18 cellular contexts compared by ENCODE assay signal in genomic region chrX:96004386-96004785, GRCh38.
DNase-seq lines count a peak whose midpoint lies in the region; TF ChIP-seq lines count a peak whose summit lies in the region.
"Had no signal": no experiment of that assay in that cellular context is flagged by ENCODE, and none has a peak within 500 bp of the region (broad histone marks: within the 10 kb centered on the region; RNA-seq: fewer than 3 reads in every experiment).

No MANE protein-coding gene starts in this region.

- peak overlapping the region; percentile 60 for H3K27ac ChIP-seq in brain microvascular endothelial cell
- no peak overlapping the region for H3K27ac ChIP-seq in substantia nigra (ENCODE audit: low read depth, low read length, poor library complexity, severe bottlenecking)
- H3K27ac ChIP-seq: BLaER1 treated with 17β-estradiol and CSF1 and Interleukin-3, amounts not matched to agents 10 nM and 100 nM; pancreas; tibial artery had no signal

- no peaks in the 10 kb centered on the region for H3K36me3 ChIP-seq in brain microvascular endothelial cell (replicated peaks)
- H3K36me3 ChIP-seq: BLaER1 treated with 17β-estradiol and CSF1 and Interleukin-3, amounts not matched to agents 10 nM and 100 nM; pancreas; tibial artery had no signal

- H3K27me3 ChIP-seq in brain microvascular endothelial cell (replicated peaks) = no peaks in the 10 kb centered on the region
- H3K27me3 ChIP-seq: pancreas, tibial artery had no signal

- in situ Hi-C loops in brain microvascular endothelial cell (cut with HindIII; ENCODE audit: low pct_ligation_motif_present, low sequenced_read_pairs) (no loop called here), GM13976 (cut with MboI; ENCODE audit: low sequenced_read_pairs, unreplicated experiment) (no loop called here)

- TF ChIP-seq CTCF in brain microvascular endothelial cell (IDR thresholded peaks at IDR 0.05; ENCODE audit: low read depth, low read length, missing control alignments) (no peak), retinal pigment epithelial cell (conservative IDR thresholded peaks at IDR 0.05; ENCODE audit: low read depth, low read length) (no peak), GM13976 (IDR thresholded peaks at IDR 0.05; ENCODE audit: borderline replicate concordance, control extremely low read depth, extremely low read depth, insufficient read depth, missing control alignments) (no peak)

- DNase-seq in HT1080 (ENCODE audit: low read depth) = peak; percentile 83
- peak; percentile 14 for DNase-seq in brain microvascular endothelial cell
- peak; percentile 30 for DNase-seq in fibroblast of the conjunctiva (ENCODE audit: low read depth)
- DNase-seq in retinal pigment epithelial cell (ENCODE audit: low read depth) = peak; percentile 13
- no peak for DNase-seq in activated CD8-positive, alpha-beta memory T cell treated with anti-CD3 and anti-CD28 coated beads, Interleukin-2, amount 50 U/mL, for 4 hours
- DNase-seq in substantia nigra (lab: John Stamatoyannopoulos, UW) = no peak
- no peak for DNase-seq in GDM1 (lab: John Stamatoyannopoulos, UW)
- DNase-seq in GM13976 (ENCODE audit: low spot score) = no peak
- DNase-seq: activated CD4-positive, alpha-beta T cell treated with anti-CD3 and anti-CD28 coated beads, Interleukin-2, amount 50 U/mL, for 48 hours; activated naive CD8-positive, alpha-beta T cell treated with anti-CD3 and anti-CD28 coated beads, Interleukin-2, amount 10 ng/mL, durations not matched to agents 7 days and 5 days; activated T-cell treated with anti-CD3 and anti-CD28 coated beads, Interleukin-2, amount 50 U/mL, for 4 hours; DMS53; NCI-H1930; NCI-H524; pancreas; small intestine; tibial artery had no signal

- H3K4me3 ChIP-seq in brain microvascular endothelial cell (ENCODE audit: low read depth, low read length) (no peak overlapping the region), retinal pigment epithelial cell (ENCODE audit: low read length) (no peak overlapping the region)
- H3K4me3 ChIP-seq: BLaER1 treated with 17β-estradiol and CSF1 and Interleukin-3, amounts not matched to agents 10 nM and 100 nM; pancreas; tibial artery had no signal

Comparison
In these comparisons a context has a peak if more than half of its experiments do, and no peak if none do; other contexts are left out.
1. DNase-seq: peak in HT1080 (single experiment), brain microvascular endothelial cell (single experiment), fibroblast of the conjunctiva (single experiment) and retinal pigment epithelial cell (single experiment); none in activated CD8-positive, alpha-beta memory T cell treated with anti-CD3 and anti-CD28 coated beads, Interleukin-2, amount 50 U/mL, for 4 hours (single experiment), substantia nigra (0 of 49), GDM1 (single experiment) and GM13976 (single experiment).